ENCODE assay signal across 10 cellular contexts in genomic region chr6:131951576-131952230, GRCh38. TPM values are rescaled to one million over a fixed set of nuclear protein-coding genes. Genes with fewer than 3 reads are reported as not detected.
DNase-seq lines count a peak whose midpoint lies in the region; TF ChIP-seq lines count a peak whose summit lies in the region.
"Had no signal": no experiment of that assay in that cellular context is flagged by ENCODE, and none has a peak within 500 bp of the region (broad histone marks: within the 10 kb centered on the region; RNA-seq: fewer than 3 reads in every experiment).

No MANE protein-coding gene starts in this region.

- H3K27ac Mint-ChIP-seq in endothelial cell (ENCODE audit: unreplicated experiment) (peak overlapping the region; percentile 89), neural progenitor cell (peak overlapping the region; percentile 95)

- no peak overlapping the region for H2AFZ ChIP-seq in neural progenitor cell (replicated peaks)

- DNase-seq in AG09309 (ENCODE audit: low read depth) (no peak), M059J (ENCODE audit: low read depth) (peak; percentile 58), endothelial cell (ENCODE audit: low spot score) (no peak), neural progenitor cell (ENCODE audit: low spot score) (peak; percentile 26), NCI-H1417 (lab: John Stamatoyannopoulos, UW) (no peak), GM03348 (ENCODE audit: low spot score) (no peak)
- no peak for DNase-seq in stimulated activated CD4-positive, alpha-beta T cell treated with anti-CD3 and anti-CD28 coated beads, Interleukin-15, amount 100 ng/mL, for 24 hours
- DNase-seq in NK-92 treated with Interleukin-12 subunit alpha and Interleukin-12 subunit beta, amount 100 ng/mL, for 24 hours (lab: John Stamatoyannopoulos, UW) = no peak
- DNase-seq: effector CD8-positive, alpha-beta T cell; SHP77 treated with DMSO at 0.1 percent for 48 hours had no signal

- H3K4me2 ChIP-seq in neural progenitor cell = peak overlapping the region; percentile 72

- H3K9me3 ChIP-seq in neural progenitor cell (ENCODE audit: low read depth) = no peaks in the 10 kb centered on the region

- H3K36me3 ChIP-seq in neural progenitor cell = no peaks in the 10 kb centered on the region

- H3K4me3 ChIP-seq in AG09309 (ENCODE audit: control insufficient read depth, low read depth, low read length) = peak overlapping the region; percentile 83
- H3K4me3 ChIP-seq in neural progenitor cell = peak overlapping the region; percentile 87

- TF ChIP-seq CTCF in AG09309 (IDR thresholded peaks at IDR 0.05; ENCODE audit: control insufficient read depth, insufficient read depth, low read depth, low read length, missing control alignments) = no peak
- TF ChIP-seq CTCF in endothelial cell (IDR thresholded peaks at IDR 0.05; ENCODE audit: unreplicated experiment) = no peak
- no peak for TF ChIP-seq CTCF in neural progenitor cell (IDR thresholded peaks at IDR 0.05)

- H3K27me3 ChIP-seq in neural progenitor cell = no peaks in the 10 kb centered on the region

- peak overlapping the region; percentile 94 for H3K27ac ChIP-seq in neural progenitor cell

- peak overlapping the region; percentile 4 for H3K9ac ChIP-seq in neural progenitor cell

- H3K4me3 Mint-ChIP-seq in endothelial cell (ENCODE audit: unreplicated experiment) (peak overlapping the region; percentile 88), neural progenitor cell (peak overlapping the region; percentile 90)

- H4K20me1 ChIP-seq in neural progenitor cell (ENCODE audit: low read depth) = peaks cover 24% of the 10 kb centered on the region

- H3F3A ChIP-seq in neural progenitor cell (ENCODE audit: low read depth) = peaks cover 18% of the 10 kb centered on the region

- H3K36me3 Mint-ChIP-seq in endothelial cell (ENCODE audit: low read depth, unreplicated experiment) (peaks cover 6% of the 10 kb centered on the region), neural progenitor cell (peaks cover 15% of the 10 kb centered on the region)

- H3K4me1 Mint-ChIP-seq in endothelial cell (ENCODE audit: unreplicated experiment) (peaks cover 31% of the 10 kb centered on the region), neural progenitor cell (peaks cover 66% of the 10 kb centered on the region)

- H3K79me2 ChIP-seq in neural progenitor cell (ENCODE audit: low read depth) = peaks cover 51% of the 10 kb centered on the region

- H3K4me1 ChIP-seq in neural progenitor cell = peaks cover 39% of the 10 kb centered on the region

- H3K9me3 Mint-ChIP-seq in endothelial cell (ENCODE audit: unreplicated experiment) (no peaks in the 10 kb centered on the region), neural progenitor cell (no peaks in the 10 kb centered on the region)

- H3K27me3 Mint-ChIP-seq in endothelial cell (ENCODE audit: unreplicated experiment) = peaks cover 16% of the 10 kb centered on the region
- peaks cover 3% of the 10 kb centered on the region for H3K27me3 Mint-ChIP-seq in neural progenitor cell (ENCODE audit: insufficient read depth, low read depth)

RNA-seq across cellular contexts. Expression of gene CCN2, which starts 0.5 kb away (rescaled TPM):
- 44.5 and 76.7 TPM in 2 replicates for total RNA-seq in M059J (2014; rRNA removed; shearing (Covaris generic))
- total RNA-seq in endothelial cell (ENCODE audit: unreplicated experiment) = 12.0 TPM
- 46.7 and 54.5 TPM in 2 replicates for total RNA-seq in neural progenitor cell (ENCODE audit: low replicate concordance)

Comparison
In these comparisons a context has a peak if more than half of its experiments do, and no peak if none do; other contexts are left out.
1. DNase-seq: peak in M059J (single experiment) and neural progenitor cell (single experiment); none in AG09309 (single experiment), endothelial cell (single experiment), NCI-H1417 (0 of 3), GM03348 (single experiment), stimulated activated CD4-positive, alpha-beta T cell treated with anti-CD3 and anti-CD28 coated beads, Interleukin-15, amount 100 ng/mL, for 24 hours (single experiment) and NK-92 treated with Interleukin-12 subunit alpha and Interleukin-12 subunit beta, amount 100 ng/mL, for 24 hours (single experiment).